ENCODE assay signal across 8 cellular contexts in genomic region chr6:150004783-150005717, GRCh38. TPM values are rescaled to one million over a fixed set of nuclear protein-coding genes. Genes with fewer than 3 reads are reported as not detected.
DNase-seq lines count a peak whose midpoint lies in the region; ATAC-seq, FAIRE-seq and TF ChIP-seq lines count a peak whose summit lies in the region.

No MANE protein-coding gene starts in this region.

- peak overlapping the region in 1 of 2 donors; percentile 74 for H3K9ac ChIP-seq in kidney (ENCODE audit: low read length in 2 of 2)

- peak overlapping the region; percentile 62 to 71 for H3K4me3 ChIP-seq in kidney (ENCODE audit: low read length in 2 of 2)

- TF ChIP-seq POLR2A in GM18951 (IDR thresholded peaks at IDR 0.05; ENCODE audit: extremely low read depth, insufficient read depth, insufficient read length) = peak; percentile 34

- H3K27ac ChIP-seq in kidney (ENCODE audit: low read depth in 2 of 2, low read length in 2 of 2) = no peak overlapping the region

- H3K9me3 ChIP-seq in kidney (ENCODE audit: control insufficient read depth in 1 of 2, low read length in 2 of 2) = no peaks in the 10 kb centered on the region

- no peak for FAIRE-seq in kidney (lab: Jason Lieb, UNC)

- TF ChIP-seq CTCF in kidney (IDR thresholded peaks at IDR 0.05; ENCODE audit: borderline replicate concordance, extremely low read depth, insufficient read depth) = no peak

- peak; percentile 99 for DNase-seq in AG08396 (ENCODE audit: low spot score)
- DNase-seq in NCI-H345 treated with DMSO at 0.1 percent for 48 hours (lab: John Stamatoyannopoulos, UW; ENCODE audit: unreplicated experiment) = peak; percentile 85
- DNase-seq in cerebellar cortex (ENCODE audit: low spot score) = peak; percentile 74
- peak; percentile 98 for DNase-seq in kidney
- peak; percentile 75 to 85 (median 77) for DNase-seq in stimulated activated CD4-positive, alpha-beta T cell treated with anti-CD3 and anti-CD28 coated beads, Interleukin-12 subunit alpha, Interleukin-12 subunit beta, amount 100 ng/mL, for 48 hours (ENCODE audit: low read depth in 2 of 3, low spot score in 1 of 3)

- intact Hi-C loops in kidney (cut with DNase I) = loop anchor here (5.0 kb wide), 1 partner anchor 68 kb away; no protein-coding TSS in a partner anchor

- no peaks in the 10 kb centered on the region for H3K36me3 ChIP-seq in kidney (ENCODE audit: control insufficient read depth in 1 of 2, insufficient read depth in 2 of 2, low read length in 2 of 2)

- in situ Hi-C loops in GM18951 (cut with MboI; ENCODE audit: low sequenced_read_pairs, unreplicated experiment) = loop anchor here (25.0 kb wide), 1 partner anchor 168 kb away; no protein-coding TSS in a partner anchor

- ATAC-seq in HG03196 (IDR thresholded peaks at IDR 0.05; ENCODE audit: unreplicated experiment) = peak; percentile 69
- peak; percentile 83 to 85 for ATAC-seq in activated CD4-positive, CD25-positive, alpha-beta regulatory T cell treated with anti-CD3 and anti-CD28 coated beads, Interleukin-2, amount 50 U/mL, for 24 hours

- H3K4me1 ChIP-seq in kidney (ENCODE audit: control insufficient read depth in 1 of 2, insufficient read depth in 1 of 2, low read depth in 1 of 2, low read length in 2 of 2) = peaks cover 0 to 6% of the 10 kb centered on the region in 2 donors

RNA-seq across cellular contexts. Expression of gene RAET1L, which starts 20.3 kb away (rescaled TPM):
- total RNA-seq in kidney = 3.3 TPM
- not detected for polyA plus RNA-seq in kidney (ENCODE audit: insufficient read depth, low read depth, low replicate concordance)

RNA-seq across cellular contexts. Expression of gene ULBP1, which starts 41.3 kb away (rescaled TPM):
- 0.72 TPM for total RNA-seq in kidney
- 0.47 TPM for polyA plus RNA-seq in kidney (ENCODE audit: insufficient read depth, low read depth, low replicate concordance)
